1 cellular context compared by ENCODE assay signal in the genomic region with DNA sequence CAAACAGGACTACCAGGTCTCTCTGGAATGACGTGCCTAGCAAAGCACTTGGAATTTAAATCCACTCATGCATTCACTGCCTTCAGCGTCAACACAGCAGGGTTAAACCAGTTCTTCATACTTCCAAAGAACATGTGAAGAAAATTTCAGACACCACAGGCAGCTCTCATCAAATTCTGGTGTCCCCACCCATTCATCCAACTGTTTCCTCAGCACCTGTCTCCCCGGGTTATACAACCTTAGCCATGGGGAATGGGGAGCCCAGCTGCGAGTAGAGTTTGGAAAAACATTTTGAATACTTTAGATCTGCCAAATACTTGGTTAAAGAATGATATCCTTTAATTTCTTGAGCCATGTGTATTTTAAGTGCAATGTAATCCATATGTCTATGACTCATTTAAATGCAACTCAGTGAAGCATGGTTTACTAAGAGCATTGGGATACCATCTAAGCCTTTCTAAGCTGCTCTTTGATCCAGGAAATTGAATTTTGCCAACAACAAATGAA.
TF ChIP-seq lines count a peak whose summit lies in the region.

No MANE protein-coding gene starts in this region.

TF ChIP-seq in GM23338, 12 proteins besides CTCF, POLR2A, EP300 and RAD21:
- TF ChIP-seq REST (IDR thresholded peaks at IDR 0.05; ENCODE audit: unreplicated experiment) (no peak), ZNF331 (CRISPR knock-in tag; IDR thresholded peaks at IDR 0.05; ENCODE audit: low read depth) (no peak), CREB1 (CRISPR knock-in tag; IDR thresholded peaks at IDR 0.05; ENCODE audit: low read depth) (no peak), STAT1 (IDR thresholded peaks at IDR 0.05; ENCODE audit: unreplicated experiment) (no peak), EZH2 (IDR thresholded peaks at IDR 0.05; ENCODE audit: low read depth, unreplicated experiment) (no peak), POLR2AphosphoS5 (IDR thresholded peaks at IDR 0.05; ENCODE audit: low read depth) (no peak), NANOG (IDR thresholded peaks at IDR 0.05; ENCODE audit: borderline replicate concordance) (no peak), ZNF114 (CRISPR knock-in tag; IDR thresholded peaks at IDR 0.05) (no peak), JUNB (IDR thresholded peaks at IDR 0.05; ENCODE audit: unreplicated experiment) (no peak), ETS1 (IDR thresholded peaks at IDR 0.05) (no peak), EZH2phosphoT487 (IDR thresholded peaks at IDR 0.05; ENCODE audit: unreplicated experiment) (no peak)
- TF ChIP-seq, protein P1, sequence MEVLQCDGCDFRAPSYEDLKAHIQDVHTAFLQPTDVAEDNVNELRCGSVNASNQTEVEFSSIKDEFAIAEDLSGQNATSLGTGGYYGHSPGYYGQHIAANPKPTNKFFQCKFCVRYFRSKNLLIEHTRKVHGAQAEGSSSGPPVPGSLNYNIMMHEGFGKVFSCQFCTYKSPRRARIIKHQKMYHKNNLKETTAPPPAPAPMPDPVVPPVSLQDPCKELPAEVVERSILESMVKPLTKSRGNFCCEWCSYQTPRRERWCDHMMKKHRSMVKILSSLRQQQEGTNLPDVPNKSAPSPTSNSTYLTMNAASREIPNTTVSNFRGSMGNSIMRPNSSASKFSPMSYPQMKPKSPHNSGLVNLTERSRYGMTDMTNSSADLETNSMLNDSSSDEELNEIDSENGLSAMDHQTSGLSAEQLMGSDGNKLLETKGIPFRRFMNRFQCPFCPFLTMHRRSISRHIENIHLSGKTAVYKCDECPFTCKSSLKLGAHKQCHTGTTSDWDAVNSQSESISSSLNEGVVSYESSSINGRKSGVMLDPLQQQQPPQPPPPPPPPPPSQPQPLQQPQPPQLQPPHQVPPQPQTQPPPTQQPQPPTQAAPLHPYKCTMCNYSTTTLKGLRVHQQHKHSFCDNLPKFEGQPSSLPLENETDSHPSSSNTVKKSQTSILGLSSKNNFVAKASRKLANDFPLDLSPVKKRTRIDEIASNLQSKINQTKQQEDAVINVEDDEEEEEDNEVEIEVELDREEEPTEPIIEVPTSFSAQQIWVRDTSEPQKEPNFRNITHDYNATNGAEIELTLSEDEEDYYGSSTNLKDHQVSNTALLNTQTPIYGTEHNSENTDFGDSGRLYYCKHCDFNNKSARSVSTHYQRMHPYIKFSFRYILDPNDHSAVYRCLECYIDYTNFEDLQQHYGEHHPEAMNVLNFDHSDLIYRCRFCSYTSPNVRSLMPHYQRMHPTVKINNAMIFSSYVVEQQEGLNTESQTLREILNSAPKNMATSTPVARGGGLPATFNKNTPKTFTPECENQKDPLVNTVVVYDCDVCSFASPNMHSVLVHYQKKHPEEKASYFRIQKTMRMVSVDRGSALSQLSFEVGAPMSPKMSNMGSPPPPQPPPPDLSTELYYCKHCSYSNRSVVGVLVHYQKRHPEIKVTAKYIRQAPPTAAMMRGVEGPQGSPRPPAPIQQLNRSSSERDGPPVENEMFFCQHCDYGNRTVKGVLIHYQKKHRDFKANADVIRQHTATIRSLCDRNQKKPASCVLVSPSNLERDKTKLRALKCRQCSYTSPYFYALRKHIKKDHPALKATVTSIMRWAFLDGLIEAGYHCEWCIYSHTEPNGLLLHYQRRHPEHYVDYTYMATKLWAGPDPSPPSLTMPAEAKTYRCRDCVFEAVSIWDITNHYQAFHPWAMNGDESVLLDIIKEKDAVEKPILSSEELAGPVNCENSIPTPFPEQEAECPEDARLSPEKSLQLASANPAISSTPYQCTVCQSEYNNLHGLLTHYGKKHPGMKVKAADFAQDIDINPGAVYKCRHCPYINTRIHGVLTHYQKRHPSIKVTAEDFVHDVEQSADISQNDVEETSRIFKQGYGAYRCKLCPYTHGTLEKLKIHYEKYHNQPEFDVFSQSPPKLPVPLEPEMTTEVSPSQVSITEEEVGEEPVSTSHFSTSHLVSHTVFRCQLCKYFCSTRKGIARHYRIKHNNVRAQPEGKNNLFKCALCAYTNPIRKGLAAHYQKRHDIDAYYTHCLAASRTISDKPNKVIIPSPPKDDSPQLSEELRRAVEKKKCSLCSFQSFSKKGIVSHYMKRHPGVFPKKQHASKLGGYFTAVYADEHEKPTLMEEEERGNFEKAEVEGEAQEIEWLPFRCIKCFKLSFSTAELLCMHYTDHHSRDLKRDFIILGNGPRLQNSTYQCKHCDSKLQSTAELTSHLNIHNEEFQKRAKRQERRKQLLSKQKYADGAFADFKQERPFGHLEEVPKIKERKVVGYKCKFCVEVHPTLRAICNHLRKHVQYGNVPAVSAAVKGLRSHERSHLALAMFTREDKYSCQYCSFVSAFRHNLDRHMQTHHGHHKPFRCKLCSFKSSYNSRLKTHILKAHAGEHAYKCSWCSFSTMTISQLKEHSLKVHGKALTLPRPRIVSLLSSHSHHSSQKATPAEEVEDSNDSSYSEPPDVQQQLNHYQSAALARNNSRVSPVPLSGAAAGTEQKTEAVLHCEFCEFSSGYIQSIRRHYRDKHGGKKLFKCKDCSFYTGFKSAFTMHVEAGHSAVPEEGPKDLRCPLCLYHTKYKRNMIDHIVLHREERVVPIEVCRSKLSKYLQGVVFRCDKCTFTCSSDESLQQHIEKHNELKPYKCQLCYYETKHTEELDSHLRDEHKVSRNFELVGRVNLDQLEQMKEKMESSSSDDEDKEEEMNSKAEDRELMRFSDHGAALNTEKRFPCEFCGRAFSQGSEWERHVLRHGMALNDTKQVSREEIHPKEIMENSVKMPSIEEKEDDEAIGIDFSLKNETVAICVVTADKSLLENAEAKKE (CRISPR knock-in tag; IDR thresholded peaks at IDR 0.05): no peak
TF ChIP-seq in GM23338: peak in this region for 0.
